ENCODE assay signal across 18 cellular contexts in genomic region chr1:229106526-229107105, GRCh38.
A peak's percentile ranks its signal among the peaks of the same experiment; 100 is the strongest.
DNase-seq lines count a peak whose midpoint lies in the region; ATAC-seq and TF ChIP-seq lines count a peak whose summit lies in the region.
"Had no signal": no experiment of that assay in that cellular context is flagged by ENCODE, and none has a peak within 500 bp of the region (broad histone marks: within the 10 kb centered on the region; RNA-seq: fewer than 3 reads in every experiment).

No MANE protein-coding gene starts in this region.

- H3K27me3 Mint-ChIP-seq in endodermal cell (ENCODE audit: insufficient read depth) (no peaks in the 10 kb centered on the region), neural progenitor cell (ENCODE audit: insufficient read depth, low read depth) (peaks cover 17% of the 10 kb centered on the region)
- H3K27me3 Mint-ChIP-seq in natural killer cell treated with Interleukin-12 subunit alpha and Interleukin-12 subunit beta and Interleukin-15 and Interleukin-18, amount 100 ng/mL, for 72 hours: peaks cover 18 to 23% of the 10 kb centered on the region in 2 donors

- 95 to 100% methylated on average over 2 to 6 of the region's 6 CpGs for WGBS in endodermal cell (ENCODE audit: insufficient coverage in 1 of 2, insufficient read length in 1 of 2), 2 experiments

- DNase-seq in NCI-H2171 treated with DMSO at 0.1 percent for 48 hours (lab: John Stamatoyannopoulos, UW) (peak; percentile 79), endodermal cell (peak; percentile 20), neural progenitor cell (ENCODE audit: low spot score) (no peak), tibial artery (no peak), HCEC 1CT (no peak), EL (no peak)
- no peak for DNase-seq in natural killer cell treated with Interleukin-12 subunit alpha and Interleukin-12 subunit beta and Interleukin-15 and Interleukin-18, amount 100 ng/mL, for 72 hours (ENCODE audit: low spot score)
- DNase-seq: CD8-positive, alpha-beta T cell; DMS153; HFFc6; KBM-7; NCI-H1092; NCI-H1436 treated with DMSO at 0.1 percent for 48 hours; NCI-H1930; NCI-H446; NCI-H526; OCI-M1; Right ventricle myocardium superior had no signal

- peaks cover 19% of the 10 kb centered on the region for H3K4me1 Mint-ChIP-seq in endodermal cell
- H3K4me1 Mint-ChIP-seq in neural progenitor cell: peaks cover 42% of the 10 kb centered on the region
- H3K4me1 Mint-ChIP-seq in natural killer cell treated with Interleukin-12 subunit alpha and Interleukin-12 subunit beta and Interleukin-15 and Interleukin-18, amount 100 ng/mL, for 72 hours (ENCODE audit: low read depth in 2 of 2): no peaks in the 10 kb centered on the region

- no peaks in the 10 kb centered on the region for H3K79me2 ChIP-seq in neural progenitor cell (ENCODE audit: low read depth)

- H3K4me3 Mint-ChIP-seq in endodermal cell: no peak overlapping the region
- peak overlapping the region; percentile 9 for H3K4me3 Mint-ChIP-seq in neural progenitor cell
- no peak overlapping the region for H3K4me3 Mint-ChIP-seq in natural killer cell treated with Interleukin-12 subunit alpha and Interleukin-12 subunit beta and Interleukin-15 and Interleukin-18, amount 100 ng/mL, for 72 hours
- H3K4me3 Mint-ChIP-seq: CD8-positive, alpha-beta T cell; HFFc6 had no signal

- H3K9me3 Mint-ChIP-seq in endodermal cell (peaks cover 2% of the 10 kb centered on the region), neural progenitor cell (peaks cover 2% of the 10 kb centered on the region)
- H3K9me3 Mint-ChIP-seq in natural killer cell treated with Interleukin-12 subunit alpha and Interleukin-12 subunit beta and Interleukin-15 and Interleukin-18, amount 100 ng/mL, for 72 hours: no peaks in the 10 kb centered on the region
- H3K9me3 Mint-ChIP-seq: CD8-positive, alpha-beta T cell had no signal

- H3K9ac ChIP-seq in endodermal cell (ENCODE audit: extremely low read depth, low read length, poor library complexity, severe bottlenecking) (no peak overlapping the region), neural progenitor cell (no peak overlapping the region)

- no peak overlapping the region for H3K27ac Mint-ChIP-seq in endodermal cell
- peak overlapping the region; percentile 70 for H3K27ac Mint-ChIP-seq in neural progenitor cell
- no peak overlapping the region for H3K27ac Mint-ChIP-seq in natural killer cell treated with Interleukin-12 subunit alpha and Interleukin-12 subunit beta and Interleukin-15 and Interleukin-18, amount 100 ng/mL, for 72 hours
- H3K27ac Mint-ChIP-seq: CD8-positive, alpha-beta T cell; HFFc6 had no signal

- H3K27ac ChIP-seq in endodermal cell (ENCODE audit: low read depth, low read length) (no peak overlapping the region), neural progenitor cell (no peak overlapping the region), tibial artery (peak overlapping the region; percentile 89 to 90)

- H3K36me3 Mint-ChIP-seq in endodermal cell (ENCODE audit: low read depth) (no peaks in the 10 kb centered on the region), neural progenitor cell (no peaks in the 10 kb centered on the region)
- no peaks in the 10 kb centered on the region for H3K36me3 Mint-ChIP-seq in natural killer cell treated with Interleukin-12 subunit alpha and Interleukin-12 subunit beta and Interleukin-15 and Interleukin-18, amount 100 ng/mL, for 72 hours
- H3K36me3 Mint-ChIP-seq: CD8-positive, alpha-beta T cell had no signal

- TF ChIP-seq CTCF in endodermal cell (conservative IDR thresholded peaks at IDR 0.05) (no peak), neural progenitor cell (IDR thresholded peaks at IDR 0.05) (no peak), tibial artery (IDR thresholded peaks at IDR 0.05) (no peak)

- ATAC-seq in natural killer cell treated with Interleukin-12 subunit alpha and Interleukin-12 subunit beta and Interleukin-15 and Interleukin-18, amount 100 ng/mL, for 72 hours: no peak
- ATAC-seq: CD8-positive, alpha-beta T cell had no signal

- H2AFZ ChIP-seq in neural progenitor cell (replicated peaks): no peak overlapping the region

- H3K27me3 ChIP-seq in endodermal cell (ENCODE audit: control insufficient read depth, insufficient read depth, low read length, poor library complexity, severe bottlenecking) (no peaks in the 10 kb centered on the region), neural progenitor cell (no peaks in the 10 kb centered on the region), tibial artery (no peaks in the 10 kb centered on the region)

- intact Hi-C loops in tibial artery (cut with DNase I; ENCODE audit: low total_unique reads): no loop called here

- H3K4me3 ChIP-seq in endodermal cell (ENCODE audit: low read length) (no peak overlapping the region), neural progenitor cell (no peak overlapping the region), tibial artery (no peak overlapping the region)

- H3K4me2 ChIP-seq in neural progenitor cell: no peak overlapping the region

- H4K20me1 ChIP-seq in neural progenitor cell (ENCODE audit: low read depth): no peaks in the 10 kb centered on the region

- H3K36me3 ChIP-seq in endodermal cell (ENCODE audit: control insufficient read depth, insufficient read depth, low read length) (no peaks in the 10 kb centered on the region), neural progenitor cell (no peaks in the 10 kb centered on the region), tibial artery (no peaks in the 10 kb centered on the region)

- H3F3A ChIP-seq in neural progenitor cell (ENCODE audit: low read depth): peaks cover 6% of the 10 kb centered on the region

- H3K9me3 ChIP-seq in endodermal cell (ENCODE audit: control insufficient read depth, low read length) (peaks cover 7% of the 10 kb centered on the region), neural progenitor cell (ENCODE audit: low read depth) (no peaks in the 10 kb centered on the region), tibial artery (no peaks in the 10 kb centered on the region)

- peaks cover 5% of the 10 kb centered on the region for H3K4me1 ChIP-seq in endodermal cell (ENCODE audit: control insufficient read depth, insufficient read depth, low read length)
- peaks cover 19% of the 10 kb centered on the region for H3K4me1 ChIP-seq in neural progenitor cell
- peaks cover 0 to 94% (median 75%) of the 10 kb centered on the region in 4 donors for H3K4me1 ChIP-seq in tibial artery

Comparison
In these comparisons a context has a peak if more than half of its experiments do, and no peak if none do; other contexts are left out.
1. DNase-seq: peak in NCI-H2171 treated with DMSO at 0.1 percent for 48 hours (single experiment) and endodermal cell (single experiment); none in neural progenitor cell (single experiment), tibial artery (0 of 2), HCEC 1CT (single experiment), natural killer cell treated with Interleukin-12 subunit alpha and Interleukin-12 subunit beta and Interleukin-15 and Interleukin-18, amount 100 ng/mL, for 72 hours (single experiment) and EL (single experiment).
2. H3K27ac ChIP-seq: peak in tibial artery (2 of 2); none in endodermal cell (single experiment) and neural progenitor cell (single experiment).